In the genomic region with DNA sequence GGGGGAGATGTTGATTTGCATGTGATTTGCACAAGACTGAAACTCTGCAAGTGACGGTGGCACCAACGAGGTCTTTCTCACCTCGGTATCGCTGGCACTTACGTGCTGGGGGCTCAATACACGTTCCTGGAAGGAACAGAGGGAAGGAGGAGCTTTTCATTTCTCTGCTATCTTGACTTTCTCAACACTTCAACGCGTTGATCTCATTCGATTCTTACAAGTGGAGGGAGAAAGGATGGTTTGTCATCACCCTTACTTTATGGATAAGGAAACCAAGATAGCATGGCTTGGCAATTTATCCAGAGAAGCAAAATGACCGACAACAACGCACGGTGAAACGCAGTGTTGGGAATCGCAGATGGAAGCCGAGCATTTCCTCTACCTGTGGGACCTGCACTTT, we compare ENCODE assay signal across 31 cellular contexts.
"Had no signal": no experiment of that assay in that cellular context is flagged by ENCODE, and none has a peak within 500 bp of the region (broad histone marks: within the 10 kb centered on the region; RNA-seq: fewer than 3 reads in every experiment).

No MANE protein-coding gene starts in this region.

- H3K9ac ChIP-seq: KMS-11, SK-N-SH had no signal

- H3K27me3 Mint-ChIP-seq: activated CD8-positive, alpha-beta T cell treated with anti-CD3 and anti-CD28 coated beads for 36 hours; activated naive CD8-positive, alpha-beta T cell treated with anti-CD3 and anti-CD28 coated beads for 36 hours had no signal

- H3K27me3 ChIP-seq: Peyer's patch had no signal

- H3K4me3 Mint-ChIP-seq: activated CD4-positive, alpha-beta T cell treated with anti-CD3 and anti-CD28 coated beads, Interleukin-2, amount 10 ng/mL, durations not matched to agents 24 days and 14 days; activated CD8-positive, alpha-beta T cell treated with anti-CD3 and anti-CD28 coated beads for 36 hours; activated naive CD8-positive, alpha-beta T cell treated with anti-CD3 and anti-CD28 coated beads for 36 hours; activated T-cell treated with anti-CD3 and anti-CD28 coated beads, Interleukin-2, amount 50 U/mL, for 72 hours; activated T-helper 17 cell treated with anti-CD3 and anti-CD28 coated beads, Interleukin-2, amount 50 U/mL, for 72 hours; T-helper 1 cell treated with Interleukin-12 subunit alpha and Interleukin-12 subunit beta and Interleukin-4 antibody, amounts not matched to agents 30 μg/mL and 1 μg/mL, for 36 hours; T-helper 2 cell treated with Interferon-gamma antibody and Interleukin-4, amounts not matched to agents 5 μg/mL and 100 μg/mL, for 36 hours had no signal

- H3K27ac ChIP-seq: brain microvascular endothelial cell, KMS-11, Peyer's patch, SJSA1 had no signal

- H3K36me3 Mint-ChIP-seq: activated naive CD8-positive, alpha-beta T cell treated with anti-CD3 and anti-CD28 coated beads for 36 hours had no signal

- H3K27ac Mint-ChIP-seq: activated CD4-positive, alpha-beta T cell treated with anti-CD3 and anti-CD28 coated beads, Interleukin-2, amount 10 ng/mL, durations not matched to agents 24 days and 14 days; activated CD8-positive, alpha-beta T cell treated with anti-CD3 and anti-CD28 coated beads for 36 hours; activated naive CD8-positive, alpha-beta T cell treated with anti-CD3 and anti-CD28 coated beads for 36 hours; activated T-cell treated with anti-CD3 and anti-CD28 coated beads, Interleukin-2, amount 50 U/mL, for 72 hours; activated T-helper 17 cell treated with anti-CD3 and anti-CD28 coated beads, Interleukin-2, amount 50 U/mL, for 72 hours; T-helper 1 cell treated with Interleukin-12 subunit alpha and Interleukin-12 subunit beta and Interleukin-4 antibody, amounts not matched to agents 30 μg/mL and 1 μg/mL, for 36 hours; T-helper 2 cell treated with Interferon-gamma antibody and Interleukin-4, amounts not matched to agents 5 μg/mL and 100 μg/mL, for 36 hours had no signal

- H3K4me1 Mint-ChIP-seq: activated CD4-positive, alpha-beta T cell treated with anti-CD3 and anti-CD28 coated beads, Interleukin-2, amount 10 ng/mL, durations not matched to agents 24 days and 14 days; activated naive CD8-positive, alpha-beta T cell treated with anti-CD3 and anti-CD28 coated beads for 36 hours; activated T-helper 17 cell treated with anti-CD3 and anti-CD28 coated beads, Interleukin-2, amount 50 U/mL, for 72 hours had no signal

- H3K4me1 ChIP-seq: Peyer's patch, SJSA1 had no signal

- H3K9me3 Mint-ChIP-seq: activated CD4-positive, alpha-beta T cell treated with anti-CD3 and anti-CD28 coated beads, Interleukin-2, amount 10 ng/mL, durations not matched to agents 24 days and 14 days had no signal

- H3K4me3 ChIP-seq: Peyer's patch, SJSA1 had no signal

- ATAC-seq: activated CD8-positive, alpha-beta T cell treated with anti-CD3 and anti-CD28 coated beads for 36 hours; activated T-cell treated with anti-CD3 and anti-CD28 coated beads, Interleukin-2, amount 50 U/mL, for 72 hours; activated T-helper 17 cell treated with anti-CD3 and anti-CD28 coated beads, Interleukin-2, amount 50 U/mL, for 72 hours; PC-3 had no signal

- H3K36me3 ChIP-seq: brain microvascular endothelial cell, Peyer's patch, SJSA1 had no signal

- H3K9me2 ChIP-seq: SK-N-SH had no signal

- H3K4me2 ChIP-seq: KMS-11, SK-N-SH had no signal

- FAIRE-seq: TTC549 had no signal

- DNase-seq: activated CD4-positive, alpha-beta T cell treated with anti-CD3 and anti-CD28 coated beads, Interleukin-2, amount 10 ng/mL, durations not matched to agents 24 days and 14 days; activated CD4-positive, alpha-beta T cell treated with anti-CD3 and anti-CD28 coated beads, Interleukin-2, amount 50 U/mL, for 4 hours; activated CD8-positive, alpha-beta T cell treated with anti-CD3 and anti-CD28 coated beads for 36 hours; activated effector memory CD4-positive, alpha-beta T cell treated with anti-CD3 and anti-CD28 coated beads, Interleukin-2, amount 50 U/mL, for 16 hours; activated naive CD4-positive, alpha-beta T cell; activated naive CD4-positive, alpha-beta T cell treated with anti-CD3 and anti-CD28 coated beads, Interleukin-2, amount 50 U/mL, for 16 hours; activated naive CD8-positive, alpha-beta T cell treated with anti-CD3 and anti-CD28 coated beads for 36 hours; activated T-cell treated with anti-CD3 and anti-CD28 coated beads, Interleukin-2, amount 50 U/mL, for 1 hour; activated T-cell treated with anti-CD3 and anti-CD28 coated beads, Interleukin-2, amount 50 U/mL, for 72 hours; amniotic stem cell; aorta; brain microvascular endothelial cell; MM.1S; MV-4-11; NCI-H1092; NCI-H1436 treated with DMSO at 0.1 percent for 48 hours; NCI-H1694 treated with DMSO at 0.1 percent for 48 hours; NCI-H2029; NCI-H345; NCI-H524 treated with DMSO at 0.1 percent for 48 hours; PC-3; Peyer's patch; RPMI8226; SHP77 treated with DMSO at 0.1 percent for 48 hours; SK-N-SH had no signal

- H3K9me3 ChIP-seq: Peyer's patch, SJSA1 had no signal
